Comparison of ENCODE assay signal across 23 cellular contexts in genomic region chr1:226086776-226087175, GRCh38. TPM values are rescaled to one million over a fixed set of nuclear protein-coding genes. Genes with fewer than 3 reads are reported as not detected.
DNase-seq lines count a peak whose midpoint lies in the region; ATAC-seq, FAIRE-seq and TF ChIP-seq lines count a peak whose summit lies in the region.
"Had no signal": no experiment of that assay in that cellular context is flagged by ENCODE, and none has a peak within 500 bp of the region (broad histone marks: within the 10 kb centered on the region; RNA-seq: fewer than 3 reads in every experiment).

No MANE protein-coding gene starts in this region.

- no peak overlapping the region for H3K18ac ChIP-seq in neuronal stem cell (ENCODE audit: low read length)

- no peak for TF ChIP-seq CTCF in GM23338 (conservative IDR thresholded peaks at IDR 0.05; ENCODE audit: low read depth in 2 of 2)
- TF ChIP-seq CTCF in prostate gland (IDR thresholded peaks at IDR 0.05) = no peak

- H3K9me2 ChIP-seq in GM23338 (ENCODE audit: insufficient read depth) = no peaks in the 10 kb centered on the region

- H4K20me1 ChIP-seq in GM23338 (replicated peaks; ENCODE audit: insufficient read depth) = 0 out of 2 replicates have a peak, but pooled peaks cover 3% of the 10 kb centered on the region

- H3K4ac ChIP-seq in neuronal stem cell (ENCODE audit: low read length) = no peak overlapping the region

- H3K14ac ChIP-seq in neuronal stem cell (ENCODE audit: low read length) = no peak overlapping the region

- H2BK5ac ChIP-seq in neuronal stem cell (ENCODE audit: low read length) = no peak overlapping the region

- H3K23ac ChIP-seq in neuronal stem cell (ENCODE audit: low read depth, low read length, poor library complexity) = peak overlapping the region; percentile 11

- H3K36me3 Mint-ChIP-seq in GM23338 (ENCODE audit: low read depth) = no peaks in the 10 kb centered on the region; the same call in 2 of the 3 replicates
- H3K36me3 Mint-ChIP-seq: CD8-positive, alpha-beta T cell had no signal

- peaks cover 30% of the 10 kb centered on the region for H3K27me3 Mint-ChIP-seq in GM23338 (ENCODE audit: insufficient read depth, low read depth, poor library complexity)

- H3K79me2 ChIP-seq in GM23338 (replicated peaks; ENCODE audit: insufficient read depth) = no peaks in the 10 kb centered on the region

- peak overlapping the region; percentile 67 for H2BK120ac ChIP-seq in neuronal stem cell (ENCODE audit: low read depth, low read length)

- no peak for FAIRE-seq in GM12892 (lab: Jason Lieb, UNC)

- no peak overlapping the region for H4K91ac ChIP-seq in neuronal stem cell (ENCODE audit: low read depth, low read length, poor library complexity)

- no peak overlapping the region for H4K8ac ChIP-seq in neuronal stem cell (ENCODE audit: low read depth, low read length)

- no peak for DNase-seq in GM23338 (ENCODE audit: low spot score)
- DNase-seq in NCI-H2171 treated with DMSO at 0.1 percent for 48 hours (lab: John Stamatoyannopoulos, UW) = peak; percentile 91
- DNase-seq in cerebellum (ENCODE audit: low spot score) = peak; percentile 81
- DNase-seq in neuronal stem cell (ENCODE audit: low spot score) = no peak
- no peak for DNase-seq in prostate gland (ENCODE audit: low spot score)
- DNase-seq in NAMALWA (ENCODE audit: low spot score) = no peak
- no peak for DNase-seq in GM12892 (ENCODE audit: insufficient read length)
- DNase-seq: Caco-2; CD8-positive, alpha-beta T cell; DMS79 treated with DMSO at 0.1 percent for 48 hours; GOT3; HCEC 1CT; Karpas-422; NCI-H1092 treated with DMSO at 0.1 percent for 48 hours; NCI-H1436; NCI-H187; NCI-H2081 treated with DMSO at 0.1 percent for 48 hours; NCI-H526 treated with DMSO at 0.1 percent for 48 hours; RPMI8226; SHP77 had no signal

- H2BK12ac ChIP-seq in neuronal stem cell (ENCODE audit: low read length) = no peak overlapping the region

- H3K36me3 ChIP-seq in GM23338 (ENCODE audit: insufficient read depth) = no peaks in the 10 kb centered on the region
- H3K36me3 ChIP-seq in neuronal stem cell (replicated peaks in 1 of 2; ENCODE audit: control insufficient read depth in 2 of 2, insufficient read depth in 2 of 2, low read length in 2 of 2) = no peaks in the 10 kb centered on the region
- no peaks in the 10 kb centered on the region for H3K36me3 ChIP-seq in prostate gland

- WGBS in neuronal stem cell (ENCODE audit: extremely low coverage in 2 of 2, insufficient read length in 2 of 2, insufficient replicate concordance in 1 of 2), 2 donors = no CpG with 5 or more reads among the region's 17 CpGs
- WGBS in prostate gland = 93% methylated on average over 17 of the region's 17 CpGs

- H3K27me3 ChIP-seq in GM23338 (ENCODE audit: insufficient read depth) (peaks cover 19% of the 10 kb centered on the region), neuronal stem cell (ENCODE audit: control insufficient read depth in 3 of 3, insufficient read depth in 3 of 3, low read depth in 1 of 3, low read length in 3 of 3) (peaks cover 0 to 3% (median 0%) of the 10 kb centered on the region in 3 experiments), prostate gland (replicated peaks; ENCODE audit: insufficient read depth) (no peaks in the 10 kb centered on the region)

- H2AK5ac ChIP-seq in neuronal stem cell (ENCODE audit: low read depth, low read length) = no peak overlapping the region

- H3K27ac Mint-ChIP-seq in GM23338 = no peak overlapping the region
- H3K27ac Mint-ChIP-seq: CD8-positive, alpha-beta T cell had no signal

- H3K4me3 ChIP-seq in GM23338 (no peak overlapping the region), neuronal stem cell (ENCODE audit: low read length in 2 of 2) (no peak overlapping the region), prostate gland (no peak overlapping the region)
- H3K4me3 ChIP-seq: SK-N-MC had no signal

- H3K9me3 Mint-ChIP-seq in GM23338 = peaks cover 3% of the 10 kb centered on the region; the same call in 1 of the 3 replicates
- H3K9me3 Mint-ChIP-seq: CD8-positive, alpha-beta T cell had no signal

- intact Hi-C loops in prostate gland (cut with DNase I) = no loop called here

- peaks cover 4% of the 10 kb centered on the region; the same call in 1 of the 2 replicates for H3K4me1 ChIP-seq in GM23338 (ENCODE audit: insufficient read depth)
- H3K4me1 ChIP-seq in neuronal stem cell (ENCODE audit: control insufficient read depth in 2 of 2, insufficient read depth in 1 of 2, low read depth in 1 of 2, low read length in 2 of 2) = peaks cover 0 to 4% of the 10 kb centered on the region in 2 donors
- no peaks in the 10 kb centered on the region for H3K4me1 ChIP-seq in prostate gland (replicated peaks)
- H3K4me1 ChIP-seq: Caco-2 had no signal

- TF ChIP-seq POLR2A in prostate gland (IDR thresholded peaks at IDR 0.05) (no peak), GM12892 (IDR thresholded peaks at IDR 0.05; ENCODE audit: low read depth, low read length) (no peak)

- H3K4me2 ChIP-seq in GM23338 (no peak overlapping the region), neuronal stem cell (ENCODE audit: insufficient read depth, low read length, poor library complexity, severe bottlenecking) (no peak overlapping the region)

- H2AFZ ChIP-seq in GM23338 = 0 out of 2 replicates have a peak overlapping the region, but pooled peaks have one; percentile 14
- H2AFZ ChIP-seq in neuronal stem cell (ENCODE audit: low read length) = no peak overlapping the region

- peaks cover 14% of the 10 kb centered on the region for H3F3A ChIP-seq in GM23338 (replicated peaks; ENCODE audit: low read depth)

- ATAC-seq in GM23338 = no peak
- no peak for ATAC-seq in HG02642 (IDR thresholded peaks at IDR 0.05; ENCODE audit: poor library complexity, unreplicated experiment)
- ATAC-seq: CD8-positive, alpha-beta T cell had no signal

- H3K4me1 Mint-ChIP-seq in GM23338 = peaks cover 3% of the 10 kb centered on the region

- H3K79me1 ChIP-seq in neuronal stem cell (ENCODE audit: low read depth, low read length) = peaks cover 5% of the 10 kb centered on the region

- H3K9me3 ChIP-seq in neuronal stem cell (replicated peaks in 1 of 2; ENCODE audit: control insufficient read depth in 2 of 2, insufficient read depth in 1 of 2, low read depth in 1 of 2, low read length in 2 of 2) (peaks cover 0 to 5% of the 10 kb centered on the region in 2 donors), prostate gland (no peaks in the 10 kb centered on the region)
- H3K9me3 ChIP-seq: Caco-2 had no signal

- no peak overlapping the region for H3K4me3 Mint-ChIP-seq in GM23338
- H3K4me3 Mint-ChIP-seq: CD8-positive, alpha-beta T cell had no signal

- H3K9ac ChIP-seq in neuronal stem cell (ENCODE audit: low read depth, low read length, poor library complexity) = no peak overlapping the region

- no peak overlapping the region for H2BK15ac ChIP-seq in neuronal stem cell (ENCODE audit: low read length)

- H3K27ac ChIP-seq in GM23338 (ENCODE audit: low read depth) (no peak overlapping the region), neuronal stem cell (replicated peaks; ENCODE audit: low read length) (no peak overlapping the region), prostate gland (no peak overlapping the region)
- H3K27ac ChIP-seq: C4-2B, SK-N-MC had no signal

TF ChIP-seq in GM23338, 12 proteins besides CTCF, POLR2A, EP300 and RAD21:
- TF ChIP-seq ETS1 (IDR thresholded peaks at IDR 0.05) (no peak), JUNB (IDR thresholded peaks at IDR 0.05; ENCODE audit: unreplicated experiment) (no peak), CREB1 (CRISPR knock-in tag; IDR thresholded peaks at IDR 0.05; ENCODE audit: low read depth) (no peak)

RNA-seq across cellular contexts. Expression of gene H3-3A, which starts 24.3 kb away (rescaled TPM):
- total RNA-seq in GM23338 (2014; rRNA removed; shearing (Covaris generic)) = 913 and 938 TPM in 2 replicates
- polyA plus RNA-seq in GM23338 (2016; fragmentation: Nextera tagmentation; extraction: Ambion mirVana) = 2,407 and 2,643 TPM in 2 replicates
- 334 TPM for total RNA-seq in cerebellum
- polyA plus RNA-seq in neuronal stem cell (2013, experiment 1 of 2) = 2,556 TPM
- polyA plus RNA-seq in neuronal stem cell (2013, experiment 2 of 2) = 2,683 TPM
- total RNA-seq in prostate gland = 100 to 1,000 TPM; 400 to 481 TPM
- polyA plus RNA-seq in GM12892 (2012; ENCODE audit: missing spikeins) = 266 TPM

Comparison
In these comparisons a context has a peak if more than half of its experiments do, and no peak if none do; other contexts are left out.
1. DNase-seq: peak in NCI-H2171 treated with DMSO at 0.1 percent for 48 hours (single experiment) and cerebellum (single experiment); none in GM23338 (single experiment), neuronal stem cell (single experiment), prostate gland (single experiment), NAMALWA (single experiment) and GM12892 (single experiment).